ENCODE assay signal across 22 cellular contexts in the genomic region with DNA sequence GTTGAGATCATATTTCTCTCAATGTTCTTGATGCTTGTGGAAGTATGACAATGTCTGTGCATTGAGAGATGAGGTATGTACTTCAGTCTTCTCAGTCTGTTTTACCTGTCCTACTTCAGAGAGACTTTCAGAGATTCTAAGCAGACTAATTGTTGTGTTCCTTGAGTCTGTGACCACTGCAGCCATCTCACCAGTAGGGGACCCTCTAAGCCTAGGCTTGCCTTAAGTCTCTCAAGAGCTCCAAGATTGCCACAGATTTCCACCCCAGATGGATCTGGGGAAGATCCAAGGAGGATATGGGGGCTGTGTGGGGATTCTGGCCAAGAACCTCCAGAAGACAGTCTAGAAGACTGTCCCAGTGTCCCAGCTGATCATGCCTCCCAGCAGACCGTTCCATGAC.
DNase-seq lines count a peak whose midpoint lies in the region; ATAC-seq, FAIRE-seq and TF ChIP-seq lines count a peak whose summit lies in the region.
"Had no signal": no experiment of that assay in that cellular context is flagged by ENCODE, and none has a peak within 500 bp of the region (broad histone marks: within the 10 kb centered on the region; RNA-seq: fewer than 3 reads in every experiment).

No MANE protein-coding gene starts in this region.

- no peaks in the 10 kb centered on the region for H3K36me3 ChIP-seq in neural progenitor cell
- H3K36me3 ChIP-seq: ascending aorta, suprapubic skin had no signal

- ATAC-seq in GM19452 (IDR thresholded peaks at IDR 0.05; ENCODE audit: unreplicated experiment) (no peak), GM18873 (IDR thresholded peaks at IDR 0.05; ENCODE audit: low FRiP score, unreplicated experiment) (no peak)
- ATAC-seq: naive thymus-derived CD8-positive, alpha-beta T cell; T-cell had no signal

- H3K27me3 ChIP-seq in neural progenitor cell, result no peaks in the 10 kb centered on the region
- H3K27me3 ChIP-seq: ascending aorta, suprapubic skin had no signal

- H3K27ac ChIP-seq in neural progenitor cell, result no peak overlapping the region
- H3K27ac ChIP-seq: 22Rv1, ascending aorta, suprapubic skin had no signal

- H3K9me3 Mint-ChIP-seq in neural progenitor cell, result peaks cover 14% of the 10 kb centered on the region

- peak; percentile 84 for TF ChIP-seq CTCF in neural progenitor cell (IDR thresholded peaks at IDR 0.05)

- H3K4me3 ChIP-seq in neural progenitor cell, result no peak overlapping the region
- H3K4me3 ChIP-seq: ascending aorta, suprapubic skin had no signal

- no peak overlapping the region for H2AFZ ChIP-seq in neural progenitor cell (replicated peaks)

- H3K4me1 ChIP-seq in neural progenitor cell, result no peaks in the 10 kb centered on the region
- H3K4me1 ChIP-seq: ascending aorta, suprapubic skin had no signal

- no peak overlapping the region for H3K27ac Mint-ChIP-seq in neural progenitor cell
- H3K27ac Mint-ChIP-seq: activated B cell treated with CpG ODN at 0.5 μM for 24 hours; CD4-positive, alpha-beta memory T cell; naive thymus-derived CD8-positive, alpha-beta T cell; T-cell had no signal

- peaks cover 4% of the 10 kb centered on the region for H3K9me3 ChIP-seq in neural progenitor cell (ENCODE audit: low read depth)

- H3K4me2 ChIP-seq in neural progenitor cell, result no peak overlapping the region

- no peak overlapping the region for H3K4me3 Mint-ChIP-seq in neural progenitor cell
- H3K4me3 Mint-ChIP-seq: activated B cell treated with CpG ODN at 0.5 μM for 24 hours; naive thymus-derived CD8-positive, alpha-beta T cell; T-cell had no signal

- FAIRE-seq in HTR-8/SVneo (lab: Jason Lieb, UNC), result peak; percentile 55

- no peaks in the 10 kb centered on the region for H4K20me1 ChIP-seq in neural progenitor cell (ENCODE audit: low read depth)

- H3K79me2 ChIP-seq in neural progenitor cell (ENCODE audit: low read depth), result no peaks in the 10 kb centered on the region

- no peaks in the 10 kb centered on the region for H3K4me1 Mint-ChIP-seq in neural progenitor cell
- H3K4me1 Mint-ChIP-seq: activated B cell treated with CpG ODN at 0.5 μM for 24 hours; CD4-positive, alpha-beta memory T cell; naive thymus-derived CD8-positive, alpha-beta T cell; T-cell had no signal

- no peaks in the 10 kb centered on the region for H3K27me3 Mint-ChIP-seq in neural progenitor cell (ENCODE audit: insufficient read depth, low read depth)

- DNase-seq in DMS 273 (lab: John Stamatoyannopoulos, UW; ENCODE audit: unreplicated experiment) (peak; percentile 2), DMS 273 treated with DMSO at 0.1 percent for 48 hours (lab: John Stamatoyannopoulos, UW) (no peak), HTR-8/SVneo (ENCODE audit: insufficient read length, low spot score) (no peak), dermis blood vessel endothelial cell (peak; percentile 41), neural progenitor cell (ENCODE audit: low spot score) (peak; percentile 78), NCI-H524 (lab: John Stamatoyannopoulos, UW) (no peak)
- DNase-seq: activated B cell treated with CpG ODN at 0.5 μM for 24 hours; activated CD8-positive, alpha-beta memory T cell treated with anti-CD3 and anti-CD28 coated beads for 24 hours; activated effector memory CD4-positive, alpha-beta T cell treated with anti-CD3 and anti-CD28 coated beads, Interleukin-2, amount 50 U/mL, for 16 hours; CD4-positive, alpha-beta memory T cell; hippocampal formation; Karpas-422; naive thymus-derived CD8-positive, alpha-beta T cell; NCI-H1694; NCI-H524 treated with DMSO at 0.1 percent for 48 hours; RPMI8226; T-cell had no signal

- H3K9ac ChIP-seq in neural progenitor cell, result no peak overlapping the region

- no peaks in the 10 kb centered on the region for H3K36me3 Mint-ChIP-seq in neural progenitor cell
- H3K36me3 Mint-ChIP-seq: T-cell had no signal

- H3F3A ChIP-seq in neural progenitor cell (ENCODE audit: low read depth), result no peaks in the 10 kb centered on the region

Comparison
In these comparisons a context has a peak if more than half of its experiments do, and no peak if none do; other contexts are left out.
1. DNase-seq: peak in DMS 273 (single experiment), dermis blood vessel endothelial cell (single experiment) and neural progenitor cell (single experiment); none in DMS 273 treated with DMSO at 0.1 percent for 48 hours (single experiment), HTR-8/SVneo (single experiment) and NCI-H524 (0 of 2).